10 cellular contexts compared by ENCODE assay signal in the genomic region with DNA sequence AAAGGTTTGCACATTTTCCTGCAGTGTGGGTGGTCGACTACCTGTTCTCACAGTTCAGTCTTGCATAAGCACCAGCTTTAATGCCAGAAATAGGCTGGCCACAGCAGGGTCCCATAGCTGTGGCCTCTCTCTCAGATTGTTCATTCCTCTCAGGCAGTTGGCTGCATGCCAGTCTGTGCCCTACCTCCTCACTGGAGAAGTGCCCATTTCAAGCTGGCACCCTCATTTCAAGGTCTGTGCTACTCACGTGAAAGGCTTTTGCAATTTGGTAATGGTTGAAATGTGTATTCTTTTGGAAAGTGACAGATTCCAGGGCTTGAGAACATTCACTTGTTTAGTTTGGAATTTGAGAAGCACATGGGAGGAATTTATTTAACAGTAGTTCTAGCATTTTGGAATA. TPM values are rescaled to one million over a fixed set of nuclear protein-coding genes. Genes with fewer than 3 reads are reported as not detected.
DNase-seq lines count a peak whose midpoint lies in the region; ATAC-seq and TF ChIP-seq lines count a peak whose summit lies in the region.
"Had no signal": no experiment of that assay in that cellular context is flagged by ENCODE, and none has a peak within 500 bp of the region (broad histone marks: within the 10 kb centered on the region; RNA-seq: fewer than 3 reads in every experiment).

No MANE protein-coding gene starts in this region.

- no peak overlapping the region for H3K4me3 ChIP-seq in fibroblast of the aortic adventitia (ENCODE audit: low read depth, low read length)
- no peak overlapping the region for H3K4me3 ChIP-seq in stomach
- H3K4me3 ChIP-seq: skin epidermis had no signal

- TF ChIP-seq EP300 in stomach (IDR thresholded peaks at IDR 0.05) = no peak

- H3K27me3 ChIP-seq in stomach = no peaks in the 10 kb centered on the region

- H3K36me3 ChIP-seq in stomach = peaks cover 0 to 39% (median 28%) of the 10 kb centered on the region in 4 donors

- H3K27ac ChIP-seq in stomach = no peak overlapping the region
- H3K27ac ChIP-seq: 22Rv1, skin epidermis had no signal

- peaks cover 0 to 10% (median 0%) of the 10 kb centered on the region in 4 donors for H3K4me1 ChIP-seq in stomach

- ATAC-seq in HG02938 (IDR thresholded peaks at IDR 0.05; ENCODE audit: unreplicated experiment) = no peak

- TF ChIP-seq CTCF in fibroblast of the aortic adventitia (IDR thresholded peaks at IDR 0.05; ENCODE audit: insufficient read depth, low read length) (no peak), stomach (IDR thresholded peaks at IDR 0.05) (no peak)

- intact Hi-C loops in stomach (cut with DNase I; ENCODE audit: low total_unique reads) = no loop called here

- no peaks in the 10 kb centered on the region for H3K9me3 ChIP-seq in stomach

- WGBS in stomach, 5 donors = 19 to 40% (median 31%) methylated on average over 2 of the region's 2 CpGs

- TF ChIP-seq POLR2A in stomach (IDR thresholded peaks at IDR 0.05) = no peak

- DNase-seq in NCI-H2081 (lab: John Stamatoyannopoulos, UW) (peak; percentile 51 to 75), NCI-H2081 treated with DMSO at 0.1 percent for 48 hours (lab: John Stamatoyannopoulos, UW) (no peak), NCI-H2171 (lab: John Stamatoyannopoulos, UW) (peak; percentile 22), fibroblast of the aortic adventitia (ENCODE audit: low read depth) (peak; percentile 2), stomach (peak; percentile 76), GOT3 (lab: John Stamatoyannopoulos, UW) (no peak), NOMO-1 treated with dmso at 0.1 percent for 144 hours (lab: John Stamatoyannopoulos, UW; ENCODE audit: unreplicated experiment) (no peak)

RNA-seq across cellular contexts. Expression of gene MTMR1, which starts 28.9 kb away (rescaled TPM):
- total RNA-seq in fibroblast of the aortic adventitia (ENCODE audit: low replicate concordance) = 9.2 and 21.6 TPM in 2 replicates
- total RNA-seq in stomach = 10 to 100 TPM in 3 of 5 donors, 1 to 10 TPM in 2; 4.7 to 36.4 (median 19.9) TPM
- 1 to 10 TPM; 5.4 to 9.4 (median 5.5) TPM for polyA plus RNA-seq in stomach

Comparison
In these comparisons a context has a peak if more than half of its experiments do, and no peak if none do; other contexts are left out.
1. DNase-seq: peak in NCI-H2081 (2 of 2), NCI-H2171 (single experiment), fibroblast of the aortic adventitia (single experiment) and stomach (single experiment); none in NCI-H2081 treated with DMSO at 0.1 percent for 48 hours (single experiment), GOT3 (single experiment) and NOMO-1 treated with dmso at 0.1 percent for 144 hours (single experiment).